ENCODE assay signal across 26 cellular contexts in genomic region chr13:75407473-75407872, GRCh38.
"Had no signal": no experiment of that assay in that cellular context is flagged by ENCODE, and none has a peak within 500 bp of the region (broad histone marks: within the 10 kb centered on the region; RNA-seq: fewer than 3 reads in every experiment).

No MANE protein-coding gene starts in this region.

- H3K4me1 ChIP-seq: prostate gland had no signal

- FAIRE-seq: frontal cortex, kidney had no signal

- H3K27me3 ChIP-seq: adrenal gland, cardiac muscle cell, dorsolateral prefrontal cortex, ovary, tibial nerve had no signal

- DNase-seq: activated CD8-positive, alpha-beta memory T cell treated with anti-CD3 and anti-CD28 coated beads, Interleukin-2, amount 10 ng/mL, durations not matched to agents 7 days and 5 days; activated CD8-positive, alpha-beta T cell treated with anti-CD3 and anti-CD28 coated beads, Interleukin-2, amount 10 ng/mL, durations not matched to agents 7 days and 5 days; activated effector memory CD4-positive, alpha-beta T cell treated with Interleukin-2 at 50 U/mL for 16 hours; activated naive CD4-positive, alpha-beta T cell treated with Interleukin-2 at 50 U/mL for 16 hours; activated naive CD8-positive, alpha-beta T cell treated with anti-CD3 and anti-CD28 coated beads for 36 hours; adrenal gland; aorta; dorsolateral prefrontal cortex; effector memory CD4-positive, alpha-beta T cell; glutamatergic neuron; hippocampal formation; immature natural killer cell; kidney; mesendoderm; ovary; stimulated activated CD4-positive, alpha-beta T cell treated with anti-CD3 and anti-CD28 coated beads, Interleukin-2, amount 100 ng/mL, for 48 hours; stimulated activated naive CD4-positive, alpha-beta T cell treated with Interleukin-2 at 50 U/mL for 16 hours; T-helper 2 cell had no signal

- H3K4me3 ChIP-seq: adrenal gland, cardiac muscle cell, coronary artery, dorsolateral prefrontal cortex, lung, ovary, prostate gland, tibial nerve had no signal

- H3K9me3 ChIP-seq: adrenal gland, ovary, prostate gland, tibial nerve had no signal

- ATAC-seq: activated CD8-positive, alpha-beta memory T cell treated with anti-CD3 and anti-CD28 coated beads, Interleukin-2, amount 10 ng/mL, durations not matched to agents 7 days and 5 days; activated CD8-positive, alpha-beta T cell treated with anti-CD3 and anti-CD28 coated beads, Interleukin-2, amount 10 ng/mL, durations not matched to agents 7 days and 5 days; left lobe of liver; natural killer cell treated with Interleukin-12 subunit alpha and Interleukin-12 subunit beta and Interleukin-15 and Interleukin-18, amount 100 ng/mL, for 72 hours had no signal

- H3K36me3 ChIP-seq: adrenal gland, cardiac muscle cell, ovary, prostate gland, tibial nerve had no signal

- H3K27ac ChIP-seq: cardiac muscle cell, coronary artery, dorsolateral prefrontal cortex, prostate gland, tibial nerve had no signal
